In genomic region chr2:12728221-12728777, GRCh38 we compare ENCODE assay signal across 8 cellular contexts. TPM values are rescaled to one million over a fixed set of nuclear protein-coding genes. Genes with fewer than 3 reads are reported as not detected.
DNase-seq lines count a peak whose midpoint lies in the region; ATAC-seq and TF ChIP-seq lines count a peak whose summit lies in the region.

No MANE protein-coding gene starts in this region.

- ATAC-seq in GM19455 (IDR thresholded peaks at IDR 0.05; ENCODE audit: unreplicated experiment), result peak; percentile 95
- ATAC-seq in HG03139 (IDR thresholded peaks at IDR 0.05; ENCODE audit: unreplicated experiment), result peak; percentile 89

- H3K27ac Mint-ChIP-seq in type B pancreatic cell, result no peak overlapping the region

- peak; percentile 24 to 35 for DNase-seq in activated CD4-positive, alpha-beta T cell treated with anti-CD3 and anti-CD28 coated beads for 4 hours
- DNase-seq in posterior vena cava (ENCODE audit: low spot score), result peak; percentile 50
- DNase-seq in type B pancreatic cell (ENCODE audit: extremely low spot score, unreplicated experiment), result no peak
- no peak for DNase-seq in SW 1271 (lab: John Stamatoyannopoulos, UW)
- no peak for DNase-seq in NCI-H2081 treated with DMSO at 0.1 percent for 48 hours (lab: John Stamatoyannopoulos, UW)
- no peak for DNase-seq in right atrium auricular region (ENCODE audit: low spot score)

- peaks cover 79% of the 10 kb centered on the region for H3K36me3 ChIP-seq in right atrium auricular region

- no peaks in the 10 kb centered on the region for H3K27me3 Mint-ChIP-seq in type B pancreatic cell

- H3K4me3 Mint-ChIP-seq in type B pancreatic cell, result no peak overlapping the region

- H3K27me3 ChIP-seq in right atrium auricular region, result no peaks in the 10 kb centered on the region

- intact Hi-C loops in posterior vena cava (cut with DNase I), result loop anchor here (10.0 kb wide), 1 partner anchor 197 kb away; no protein-coding TSS in a partner anchor

- H3K36me3 Mint-ChIP-seq in type B pancreatic cell, result peaks cover 71% of the 10 kb centered on the region

- H3K4me3 ChIP-seq in right atrium auricular region, result no peak overlapping the region

- H3K9me3 ChIP-seq in right atrium auricular region, result no peaks in the 10 kb centered on the region

- no peak overlapping the region for H3K27ac ChIP-seq in right atrium auricular region

- H3K9me3 Mint-ChIP-seq in type B pancreatic cell, result no peaks in the 10 kb centered on the region

- TF ChIP-seq CTCF in type B pancreatic cell (conservative IDR thresholded peaks at IDR 0.05), result no peak
- no peak for TF ChIP-seq CTCF in right atrium auricular region (IDR thresholded peaks at IDR 0.05)

- H3K4me1 ChIP-seq in right atrium auricular region, result peaks cover 0 to 88% of the 10 kb centered on the region in 2 donors

- H3K4me1 Mint-ChIP-seq in type B pancreatic cell (ENCODE audit: unreplicated experiment), result peaks cover 43% of the 10 kb centered on the region

RNA-seq across cellular contexts. Expression of gene TRIB2, which starts 11.6 kb away (rescaled TPM):
- total RNA-seq in posterior vena cava (10 to 100 TPM; 29.4 to 34.5 TPM), type B pancreatic cell (ENCODE audit: low replicate concordance) (40.1 and 90.9 TPM in 2 replicates), right atrium auricular region (10 to 100 TPM; 33.5 to 55.7 TPM)

Comparison
In these comparisons a context has a peak if more than half of its experiments do, and no peak if none do; other contexts are left out.
1. DNase-seq: peak in activated CD4-positive, alpha-beta T cell treated with anti-CD3 and anti-CD28 coated beads for 4 hours (2 of 2) and posterior vena cava (single experiment); none in type B pancreatic cell (single experiment), SW 1271 (0 of 2), NCI-H2081 treated with DMSO at 0.1 percent for 48 hours (single experiment) and right atrium auricular region (single experiment).